Comparison of ENCODE assay signal across 17 cellular contexts in the genomic region with DNA sequence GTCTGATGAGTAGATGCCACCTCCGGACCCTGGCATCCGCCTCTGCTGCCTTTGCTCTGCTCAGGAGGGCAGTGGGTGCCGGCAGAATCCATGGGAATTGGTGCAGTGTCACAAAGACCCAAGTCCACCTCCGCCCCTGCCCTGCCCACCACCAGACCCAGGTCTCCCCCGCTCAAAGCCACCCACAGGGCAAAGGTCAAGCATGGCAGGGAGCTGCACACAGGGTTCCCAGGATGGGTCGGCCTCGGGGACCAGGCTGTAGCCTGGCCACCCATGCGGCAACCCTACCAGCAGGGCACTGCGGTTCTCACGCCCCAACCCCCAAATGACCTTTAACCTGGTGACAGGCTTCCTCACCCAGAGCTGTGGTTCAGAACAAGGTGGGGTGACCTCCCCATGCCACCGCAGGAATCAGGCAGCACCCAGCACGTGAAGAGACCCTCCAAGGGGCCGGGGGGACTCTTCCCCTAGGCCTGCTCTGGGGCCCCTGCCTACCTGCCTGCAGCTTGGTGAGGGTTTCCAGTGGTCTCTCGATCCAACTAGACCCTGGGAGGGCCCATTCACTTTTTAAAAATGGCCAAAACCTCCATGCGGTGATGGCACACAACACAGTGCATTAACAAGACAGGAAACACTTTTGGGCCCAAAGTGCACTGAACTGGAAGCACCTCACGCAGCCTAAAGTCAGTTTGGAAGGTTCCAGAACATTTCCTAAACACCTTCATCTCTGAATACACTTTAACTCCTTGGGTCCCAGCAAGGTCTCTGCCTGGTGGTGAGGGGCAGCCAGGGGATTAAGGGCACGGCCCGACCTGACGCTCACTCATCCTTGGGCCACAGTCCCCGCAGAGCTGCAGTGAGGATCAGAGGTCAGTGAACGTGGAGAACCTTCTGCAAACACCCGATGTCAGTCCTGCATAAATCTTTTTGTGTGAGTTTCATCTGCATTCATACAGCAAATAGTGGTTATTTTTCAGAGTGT. TPM values are rescaled to one million over a fixed set of nuclear protein-coding genes. Genes with fewer than 3 reads are reported as not detected.
A peak's percentile ranks its signal among the peaks of the same experiment; 100 is the strongest.
DNase-seq lines count a peak whose midpoint lies in the region; ATAC-seq, FAIRE-seq and TF ChIP-seq lines count a peak whose summit lies in the region.
"Had no signal": no experiment of that assay in that cellular context is flagged by ENCODE, and none has a peak within 500 bp of the region (broad histone marks: within the 10 kb centered on the region; RNA-seq: fewer than 3 reads in every experiment).

No MANE protein-coding gene starts in this region.

- no peak overlapping the region for H3K9ac ChIP-seq in H9 (ENCODE audit: extremely low read depth, insufficient read length, low read length)
- H3K9ac ChIP-seq in HepG2 (ENCODE audit: insufficient read depth, low read depth, low read length), result no peak overlapping the region

- H3K4me3 ChIP-seq in HepG2 (replicated peaks in 1 of 3; ENCODE audit: insufficient read depth in 1 of 3, low read depth in 2 of 3, low read length in 3 of 3) (peak overlapping the region in 1 of 3 experiments; percentile 34; a peak in 1 of 6 replicates), small intestine (ENCODE audit: low read depth in 1 of 2, low read length in 2 of 2) (no peak overlapping the region)

- H3K27me3 Mint-ChIP-seq in H9 (ENCODE audit: low read depth), result no peaks in the 10 kb centered on the region
- H3K27me3 Mint-ChIP-seq in activated CD8-positive, alpha-beta T cell treated with anti-CD3 and anti-CD28 coated beads for 36 hours, result peaks cover 6% of the 10 kb centered on the region

- no peak overlapping the region for H2BK5ac ChIP-seq in H9 (ENCODE audit: insufficient read length, low read length)

- no peak for TF ChIP-seq RAD21 in HepG2 (CRISPR knock-in tag; IDR thresholded peaks at IDR 0.05)

- no peak overlapping the region for H3T11ph ChIP-seq in H9 (ENCODE audit: low read length)

- no peaks in the 10 kb centered on the region for H3K27me3 ChIP-seq in H9 (ENCODE audit: insufficient read depth, low read length)
- peaks cover 0 to 4% of the 10 kb centered on the region in 2 experiments; a peak in 1 of 5 replicates for H3K27me3 ChIP-seq in HepG2 (ENCODE audit: control insufficient read depth in 1 of 2, insufficient read depth in 2 of 2, low read length in 2 of 2)
- no peaks in the 10 kb centered on the region for H3K27me3 ChIP-seq in small intestine (ENCODE audit: control insufficient read depth in 2 of 2, insufficient read depth in 2 of 2, low read length in 2 of 2)

- no peaks in the 10 kb centered on the region for H3K9me3 Mint-ChIP-seq in H9
- no peaks in the 10 kb centered on the region for H3K9me3 Mint-ChIP-seq in activated CD8-positive, alpha-beta T cell treated with anti-CD3 and anti-CD28 coated beads for 36 hours
- H3K9me3 Mint-ChIP-seq: activated naive CD4-positive, alpha-beta T cell treated with anti-CD3 and anti-CD28 coated beads for 36 hours; IgD-negative memory B cell; stimulated activated naive CD8-positive, alpha-beta T cell treated with anti-CD3 and anti-CD28 coated beads, Interleukin-15, amount 100 ng/mL, for 72 hours had no signal

- no CpG with 5 or more reads among the region's 22 CpGs for WGBS in H9 (ENCODE audit: extremely low coverage, insufficient read length, low lambda C conversion rate)
- 15% methylated on average over 8 of the region's 22 CpGs for WGBS in HepG2 (ENCODE audit: low lambda C conversion rate)
- WGBS in small intestine, 3 donors, result 28 to 64% (median 42%) methylated on average over 22 of the region's 22 CpGs

- H2AFZ ChIP-seq in H9 (ENCODE audit: low read length) (no peak overlapping the region), HepG2 (ENCODE audit: low read length) (no peak overlapping the region)

- peak; percentile 19 for DNase-seq in H9
- peak; percentile 6 for DNase-seq in activated CD8-positive, alpha-beta memory T cell treated with anti-CD3 and anti-CD28 coated beads, Interleukin-2, amount 50 U/mL, for 4 hours
- no peak for DNase-seq in HepG2 (ENCODE audit: low spot score)
- DNase-seq in small intestine, result peak; percentile 63
- no peak for DNase-seq in NCI-H1105 (lab: John Stamatoyannopoulos, UW)
- no peak for DNase-seq in stimulated activated naive CD8-positive, alpha-beta T cell treated with anti-CD3 and anti-CD28 coated beads, Interleukin-15, Interleukin-2, amounts not matched to agents 100 U/mL and 50 U/mL, for 24 hours
- DNase-seq in activated CD8-positive, alpha-beta T cell treated with anti-CD3 and anti-CD28 coated beads for 36 hours, result no peak
- DNase-seq: activated CD4-positive, alpha-beta T cell treated with anti-CD3 and anti-CD28 coated beads, Interleukin-2, amount 50 U/mL, for 4 hours; activated naive CD4-positive, alpha-beta T cell treated with anti-CD3 and anti-CD28 coated beads for 36 hours; central memory CD4-positive, alpha-beta T cell; midbrain; NCI-H1436 treated with DMSO at 0.1 percent for 48 hours; NCI-H526; stimulated activated naive CD8-positive, alpha-beta T cell treated with anti-CD3 and anti-CD28 coated beads, Interleukin-15, amount 100 ng/mL, for 72 hours had no signal

- TF ChIP-seq CTCF in H9 (conservative IDR thresholded peaks at IDR 0.05) (no peak), HepG2 (CRISPR knock-in tag; IDR thresholded peaks at IDR 0.05) (no peak)
- TF ChIP-seq CTCF in activated CD8-positive, alpha-beta T cell treated with anti-CD3 and anti-CD28 coated beads for 36 hours (IDR thresholded peaks at IDR 0.05), result no peak

- ATAC-seq in HepG2, result peak; percentile 49
- ATAC-seq in stimulated activated naive CD8-positive, alpha-beta T cell treated with anti-CD3 and anti-CD28 coated beads, Interleukin-15, Interleukin-2, amounts not matched to agents 100 U/mL and 50 U/mL, for 24 hours, result no peak
- no peak for ATAC-seq in activated CD8-positive, alpha-beta T cell treated with anti-CD3 and anti-CD28 coated beads for 36 hours
- ATAC-seq: T-helper 17 cell had no signal

- H3K36me3 Mint-ChIP-seq in H9 (ENCODE audit: insufficient read depth in 1 of 3, low read depth in 3 of 3), result peaks cover 0 to 1% (median 0%) of the 10 kb centered on the region in 3 experiments; a peak in 2 of 7 replicates
- H3K36me3 Mint-ChIP-seq in activated CD8-positive, alpha-beta T cell treated with anti-CD3 and anti-CD28 coated beads for 36 hours (ENCODE audit: low read depth), result no peaks in the 10 kb centered on the region
- H3K36me3 Mint-ChIP-seq: IgD-negative memory B cell had no signal

- in situ Hi-C loops in HepG2 (cut with HindIII; ENCODE audit: extremely low pct_ligation_motif_present, low pct_unique_long_range_greater_than_20kb), result no loop called here

- H3K4me1 ChIP-seq in H9 (ENCODE audit: insufficient read depth, low read length) (no peaks in the 10 kb centered on the region; the same call in 1 of the 2 replicates), HepG2 (ENCODE audit: insufficient read depth, low read length) (peaks cover 43% of the 10 kb centered on the region), small intestine (ENCODE audit: control insufficient read depth in 2 of 2, insufficient read depth in 1 of 2, low read depth in 1 of 2, low read length in 1 of 2) (peaks cover 20 to 29% of the 10 kb centered on the region in 2 donors)

- H2AK5ac ChIP-seq in H9 (ENCODE audit: insufficient read length, low read length), result no peak overlapping the region

- FAIRE-seq in HepG2 (lab: Jason Lieb, UNC) (no peak), small intestine (lab: Jason Lieb, UNC) (no peak)
- FAIRE-seq: RCC 7860 had no signal

- H3K4ac ChIP-seq in H9 (ENCODE audit: low read depth, low read length), result no peak overlapping the region

- no peak overlapping the region; a peak in 1 of 5 replicates for H3K4me3 Mint-ChIP-seq in H9
- no peak overlapping the region for H3K4me3 Mint-ChIP-seq in activated CD8-positive, alpha-beta T cell treated with anti-CD3 and anti-CD28 coated beads for 36 hours
- H3K4me3 Mint-ChIP-seq: activated naive CD4-positive, alpha-beta T cell treated with anti-CD3 and anti-CD28 coated beads for 36 hours; stimulated activated naive CD8-positive, alpha-beta T cell treated with anti-CD3 and anti-CD28 coated beads, Interleukin-15, amount 100 ng/mL, for 72 hours; T-helper 17 cell had no signal

- no peak overlapping the region for H4K5ac ChIP-seq in H9 (ENCODE audit: insufficient read length, low read depth, low read length)

- TF ChIP-seq EP300 in HepG2 (IDR thresholded peaks at IDR 0.05; ENCODE audit: low read depth in 2 of 2, low read length in 2 of 2) (no peak), HepG2 (CRISPR knock-in tag; IDR thresholded peaks at IDR 0.05; ENCODE audit: borderline replicate concordance) (no peak)

- H3K36me3 ChIP-seq in HepG2 (replicated peaks in 1 of 2; ENCODE audit: control insufficient read depth in 1 of 2, insufficient read depth in 2 of 2, low read length in 2 of 2) (no peaks in the 10 kb centered on the region), small intestine (ENCODE audit: control insufficient read depth in 2 of 2, insufficient read depth in 2 of 2, low read length in 2 of 2) (no peaks in the 10 kb centered on the region)

- no peak overlapping the region for H2BK120ac ChIP-seq in H9 (ENCODE audit: low read depth, low read length, poor library complexity, severe bottlenecking)

- no peak overlapping the region for H3K14ac ChIP-seq in H9 (ENCODE audit: insufficient read depth, low read length)

- no peak overlapping the region for H3K23ac ChIP-seq in H9 (ENCODE audit: insufficient read length, low read depth, low read length)

- intact Hi-C loops in HepG2 (cut with micrococcal nuclease; ENCODE audit: unreplicated experiment), result no loop called here
- intact Hi-C loops in activated CD8-positive, alpha-beta T cell treated with anti-CD3 and anti-CD28 coated beads for 36 hours (cut with micrococcal nuclease), result no loop called here

- H3K4me2 ChIP-seq in H9 (ENCODE audit: insufficient read depth, insufficient read length, low read length) (no peak overlapping the region), HepG2 (ENCODE audit: low read depth, low read length) (peak overlapping the region; percentile 43; the same call in 1 of the 2 replicates)

- H2BK15ac ChIP-seq in H9 (ENCODE audit: low read depth, low read length), result no peak overlapping the region

- H3K79me1 ChIP-seq in H9 (ENCODE audit: insufficient read depth, low read depth, low read length, poor library complexity, severe bottlenecking), result no peaks in the 10 kb centered on the region

- H3K56ac ChIP-seq in H9 (ENCODE audit: insufficient read length, low read depth, low read length), result no peak overlapping the region

- no peaks in the 10 kb centered on the region for H4K20me1 ChIP-seq in H9 (ENCODE audit: control insufficient read depth, insufficient read depth, insufficient read length)
- no peaks in the 10 kb centered on the region for H4K20me1 ChIP-seq in HepG2 (ENCODE audit: insufficient read depth, low read length)

- no peaks in the 10 kb centered on the region; the same call in 1 of the 2 replicates for H3K79me2 ChIP-seq in H9 (ENCODE audit: insufficient read depth, low read length)
- no peaks in the 10 kb centered on the region for H3K79me2 ChIP-seq in HepG2 (ENCODE audit: insufficient read depth, low read length)

- CTCF ChIA-PET in HepG2 (lab: Yijun Ruan, JAX; ENCODE audit: low intra/inter-chr PET ratio, low total read pairs), result no interaction called here
- CTCF ChIA-PET in activated CD8-positive, alpha-beta T cell treated with anti-CD3 and anti-CD28 coated beads for 36 hours (lab: Charles Lee), result no interaction called here

- H3K27ac Mint-ChIP-seq in H9, result no peak overlapping the region; a peak in 1 of 7 replicates
- H3K27ac Mint-ChIP-seq in activated CD8-positive, alpha-beta T cell treated with anti-CD3 and anti-CD28 coated beads for 36 hours, result no peak overlapping the region
- H3K27ac Mint-ChIP-seq: activated naive CD4-positive, alpha-beta T cell treated with anti-CD3 and anti-CD28 coated beads for 36 hours; stimulated activated naive CD8-positive, alpha-beta T cell treated with anti-CD3 and anti-CD28 coated beads, Interleukin-15, amount 100 ng/mL, for 72 hours; T-helper 17 cell had no signal

- H4K8ac ChIP-seq in H9 (replicated peaks; ENCODE audit: insufficient read length, low read depth, low read length), result no peak overlapping the region

- H3K23me2 ChIP-seq in H9 (ENCODE audit: insufficient read length, low read depth, low read length, poor library complexity, severe bottlenecking), result no peaks in the 10 kb centered on the region

- no peak for TF ChIP-seq POLR2A in HepG2 (IDR thresholded peaks at IDR 0.05; ENCODE audit: insufficient read depth in 1 of 2, low read depth in 2 of 2, low read length in 2 of 2)

- H3K27ac ChIP-seq in H9 (ENCODE audit: insufficient read length, low read depth, low read length) (no peak overlapping the region), HepG2 (ENCODE audit: extremely low read length, insufficient read depth, low read length) (no peak overlapping the region), small intestine (ENCODE audit: low read depth in 1 of 2, low read length in 1 of 2) (peak overlapping the region; percentile 3 to 46)

- BruUV-seq in HepG2 (replicated peaks; lab: Mats Ljungman, UMichigan), result no TSS peak

- H3K18ac ChIP-seq in H9 (ENCODE audit: insufficient read length, low read depth, low read length), result no peak overlapping the region

- POLR2A ChIA-PET in HepG2 (lab: Yijun Ruan, JAX), result no interaction called here
- POLR2A ChIA-PET in activated CD8-positive, alpha-beta T cell treated with anti-CD3 and anti-CD28 coated beads for 36 hours (lab: Charles Lee), result interaction anchor here (0.6 to 1.1 kb wide), 2 partner anchors 15 to 118 kb away, joined by 3 read pairs; no protein-coding TSS in a partner anchor

- H2BK20ac ChIP-seq in H9 (ENCODE audit: low read depth, low read length, poor library complexity, severe bottlenecking), result no peak overlapping the region

- H2BK12ac ChIP-seq in H9 (ENCODE audit: insufficient read length, low read depth, low read length), result no peak overlapping the region

- peaks cover 23 to 28% of the 10 kb centered on the region in 2 experiments for H3K4me1 Mint-ChIP-seq in H9
- H3K4me1 Mint-ChIP-seq in activated CD8-positive, alpha-beta T cell treated with anti-CD3 and anti-CD28 coated beads for 36 hours (ENCODE audit: low read depth), result peaks cover 19% of the 10 kb centered on the region

- no peak overlapping the region for H4K91ac ChIP-seq in H9 (ENCODE audit: insufficient read length, low read depth, low read length)

- H3K9me3 ChIP-seq in H9 (ENCODE audit: control insufficient read depth, low read depth, low read length) (no peaks in the 10 kb centered on the region), HepG2 (ENCODE audit: low read length) (no peaks in the 10 kb centered on the region), small intestine (ENCODE audit: control insufficient read depth, low read depth) (no peaks in the 10 kb centered on the region)

RNA-seq across cellular contexts. Expression of a gene that starts 11.0 kb away (rescaled TPM):
- total RNA-seq in H9 (2021) (19.5 and 20.5 TPM in 2 replicates), HepG2 (2016; rRNA removed; fragmentation: Illumina TruSeq; extraction: Trizol) (0.09 and 0.11 TPM in 2 replicates)
- total RNA-seq in HepG2 (2016; cell fraction: cytosol; rRNA removed; fragmentation: Illumina TruSeq; extraction: Trizol; ENCODE audit: low read depth), result 0.09 TPM in 1 of 2 replicates, not detected in the other
- total RNA-seq in HepG2 (2016; cell fraction: insoluble cytoplasmic fraction; rRNA removed; fragmentation: Illumina TruSeq; extraction: Trizol), result 0.09 TPM in 1 of 2 replicates, not detected in the other
- 0.19 and 0.21 TPM in 2 replicates for total RNA-seq in HepG2 (2016; cell fraction: membrane; rRNA removed; fragmentation: Illumina TruSeq; extraction: Trizol)
- 0.28 TPM in 1 of 2 replicates, not detected in the other for total RNA-seq in HepG2 (2016; cell fraction: nucleus; rRNA removed; fragmentation: Illumina TruSeq; extraction: Trizol)
- polyA plus RNA-seq in HepG2 (2011; rRNA removed) (0.21 and 0.24 TPM in 2 replicates), small intestine (100 to 1,000 TPM in 2 of 3 donors, 10 to 100 TPM in 1; 69.2 to 136 (median 103) TPM)
- 0.14 and 0.34 TPM in 2 replicates for polyA plus RNA-seq in HepG2 (2011; cell fraction: cytosol; rRNA removed)
- 0.57 and 0.93 TPM in 2 replicates for polyA plus RNA-seq in HepG2 (2011; cell fraction: nucleus; rRNA removed)
- polyA plus RNA-seq in HepG2 (2012), result 0.13 and 0.23 TPM in 2 replicates
- 0.05 and 0.14 TPM in 2 replicates for polyA plus RNA-seq in HepG2 (2016; cell fraction: cytosol; fragmentation: Illumina TruSeq; extraction: Trizol; ENCODE audit: low read depth)
- polyA plus RNA-seq in HepG2 (2016; cell fraction: insoluble cytoplasmic fraction; fragmentation: Illumina TruSeq; extraction: Trizol; ENCODE audit: low read depth), result 0.09 and 0.13 TPM in 2 replicates
- polyA plus RNA-seq in HepG2 (2016; cell fraction: membrane; fragmentation: Illumina TruSeq; extraction: Trizol; ENCODE audit: low read depth), result 0.15 and 0.21 TPM in 2 replicates
- 0.52 and 0.59 TPM in 2 replicates for polyA plus RNA-seq in HepG2 (2016; cell fraction: nucleus; fragmentation: Illumina TruSeq; extraction: Trizol; ENCODE audit: insufficient read depth, low read depth)
- 0.16 and 5.7 TPM in 2 replicates for polyA minus RNA-seq in HepG2 (2011; rRNA and poly(A)+ RNA removed; ENCODE audit: low replicate concordance)
- not detected in 2 replicates for polyA minus RNA-seq in HepG2 (2011; cell fraction: cytosol; rRNA and poly(A)+ RNA removed)
- 0.13 TPM in 1 of 2 replicates, not detected in the other for polyA minus RNA-seq in HepG2 (2011; cell fraction: nucleus; rRNA and poly(A)+ RNA removed)
- total RNA-seq in activated CD8-positive, alpha-beta T cell treated with anti-CD3 and anti-CD28 coated beads for 36 hours, result under 1 TPM; 0.23 to 0.25 TPM

Comparison
In these comparisons a context has a peak if more than half of its experiments do, and no peak if none do; other contexts are left out.
1. DNase-seq: peak in H9 (single experiment), activated CD8-positive, alpha-beta memory T cell treated with anti-CD3 and anti-CD28 coated beads, Interleukin-2, amount 50 U/mL, for 4 hours (single experiment) and small intestine (single experiment); none in HepG2 (single experiment), NCI-H1105 (single experiment), stimulated activated naive CD8-positive, alpha-beta T cell treated with anti-CD3 and anti-CD28 coated beads, Interleukin-15, Interleukin-2, amounts not matched to agents 100 U/mL and 50 U/mL, for 24 hours (single experiment) and activated CD8-positive, alpha-beta T cell treated with anti-CD3 and anti-CD28 coated beads for 36 hours (single experiment).
2. H3K27ac ChIP-seq: peak in small intestine (2 of 2); none in H9 (single experiment) and HepG2 (single experiment).
3. RNA of a gene that starts 11.0 kb away (total RNA-seq): 19.5 to 20.5 TPM in H9; 0.23 to 0.25 TPM in activated CD8-positive, alpha-beta T cell treated with anti-CD3 and anti-CD28 coated beads for 36 hours and 0.09 to 0.28 TPM in HepG2; every median in the first group is over 10 times any median in the second.